Comparison of ENCODE assay signal across 24 cellular contexts in the genomic region with DNA sequence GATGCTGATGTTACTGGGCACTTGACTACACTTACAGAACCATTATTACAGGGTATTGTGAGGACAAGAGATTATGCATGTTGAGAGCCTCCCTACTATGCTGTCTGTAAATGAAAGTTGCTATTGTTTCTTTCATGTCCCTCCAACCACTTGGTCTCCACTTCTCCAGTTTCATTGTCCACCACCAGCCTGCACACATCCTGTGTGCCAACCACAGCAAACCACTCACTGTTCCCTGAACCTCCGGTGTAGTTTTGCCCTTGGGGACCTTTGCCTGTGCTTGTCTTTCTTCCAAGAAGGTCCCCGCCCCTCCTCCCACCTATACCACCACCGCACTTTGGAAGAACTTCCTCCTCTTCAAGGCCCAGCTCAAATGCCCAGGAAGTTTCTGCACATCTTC. TPM values are rescaled to one million over a fixed set of nuclear protein-coding genes. Genes with fewer than 3 reads are reported as not detected.
A peak's percentile ranks its signal among the peaks of the same experiment; 100 is the strongest.
DNase-seq lines count a peak whose midpoint lies in the region; ATAC-seq and TF ChIP-seq lines count a peak whose summit lies in the region.
"Had no signal": no experiment of that assay in that cellular context is flagged by ENCODE, and none has a peak within 500 bp of the region (broad histone marks: within the 10 kb centered on the region; RNA-seq: fewer than 3 reads in every experiment).

No MANE protein-coding gene starts in this region.

- H3K4me3 ChIP-seq in mammary epithelial cell (replicated peaks in 1 of 3; ENCODE audit: insufficient read depth in 1 of 3, low read depth in 2 of 3, low read length in 3 of 3) (no peak overlapping the region), HAP-1 (no peak overlapping the region), Karpas-422 (ENCODE audit: low read length) (no peak overlapping the region)
- H3K4me3 ChIP-seq in CD8-positive, alpha-beta memory T cell (ENCODE audit: low read length), result no peak overlapping the region
- H3K4me3 ChIP-seq: Peyer's patch, right lobe of liver had no signal

- H3K27me3 ChIP-seq in mammary epithelial cell (ENCODE audit: insufficient read depth, low read length) (no peaks in the 10 kb centered on the region), HAP-1 (ENCODE audit: low read depth) (no peaks in the 10 kb centered on the region), Karpas-422 (ENCODE audit: low read length) (no peaks in the 10 kb centered on the region)
- no peaks in the 10 kb centered on the region for H3K27me3 ChIP-seq in CD8-positive, alpha-beta memory T cell (ENCODE audit: insufficient read depth, low read length, poor library complexity, severe bottlenecking)
- H3K27me3 ChIP-seq: Peyer's patch had no signal

- 0% methylated on average over 2 of the region's 3 CpGs for whole genome bisulfite sequencing in mammary epithelial cell (ENCODE audit: low coverage, missing lambda C conversion rate)

- H3K36me3 ChIP-seq in mammary epithelial cell (ENCODE audit: insufficient read depth, low read length) (no peaks in the 10 kb centered on the region), HAP-1 (replicated peaks) (no peaks in the 10 kb centered on the region), Karpas-422 (ENCODE audit: insufficient read depth, low read length) (no peaks in the 10 kb centered on the region)
- no peaks in the 10 kb centered on the region for H3K36me3 ChIP-seq in CD8-positive, alpha-beta memory T cell (ENCODE audit: insufficient read depth, low read length)
- H3K36me3 ChIP-seq: Peyer's patch, right lobe of liver had no signal

- H4K20me1 ChIP-seq in mammary epithelial cell (ENCODE audit: insufficient read depth, low read length), result no peaks in the 10 kb centered on the region
- no peaks in the 10 kb centered on the region for H4K20me1 ChIP-seq in Karpas-422 (ENCODE audit: insufficient read depth, low read depth, low read length)

- peak; percentile 16 to 38 for ATAC-seq in stimulated activated naive B cell treated with anti-CD40 and anti-IgM and Interleukin-4, amounts not matched to agents 10 μg/mL and 1 μg/mL and 100 μg/mL, for 72 hours (replicated peaks)
- no peak for ATAC-seq in HG02870 (IDR thresholded peaks at IDR 0.05; ENCODE audit: unreplicated experiment)
- ATAC-seq: effector memory CD8-positive, alpha-beta T cell; left ventricle myocardium superior; right lobe of liver had no signal

- H3K27me3 Mint-ChIP-seq in MCF 10A (ENCODE audit: insufficient read depth, unreplicated experiment), result no peaks in the 10 kb centered on the region
- no peaks in the 10 kb centered on the region for H3K27me3 Mint-ChIP-seq in stimulated activated naive B cell treated with anti-CD40 and anti-IgM and Interleukin-4, amounts not matched to agents 10 μg/mL and 1 μg/mL and 100 μg/mL, for 72 hours
- H3K27me3 Mint-ChIP-seq in CD8-positive, alpha-beta memory T cell, result peaks cover 0 to 1% of the 10 kb centered on the region in 2 donors
- H3K27me3 Mint-ChIP-seq: activated naive CD4-positive, alpha-beta T cell treated with anti-CD3 and anti-CD28 coated beads, Interleukin-2, amount 10 ng/mL, durations not matched to agents 7 days and 5 days; effector memory CD8-positive, alpha-beta T cell; stimulated activated naive CD8-positive, alpha-beta T cell treated with anti-CD3 and anti-CD28 coated beads, Interleukin-15, Interleukin-2, amounts not matched to agents 100 ng/mL and 50 ng/mL, for 24 hours had no signal

- dilution Hi-C loops in mammary epithelial cell (cut with HindIII; ENCODE audit: low sequenced_read_pairs), result no loop called here

- BruUV-seq in mammary epithelial cell (replicated peaks; lab: Mats Ljungman, UMichigan) (no TSS peak), MCF 10A (replicated peaks; lab: Mats Ljungman, UMichigan) (no TSS peak)

- intact Hi-C loops in mammary epithelial cell (cut with micrococcal nuclease), result no loop called here
- intact Hi-C loops in MCF 10A (cut with micrococcal nuclease), result no loop called here

- in situ Hi-C loops in mammary epithelial cell (cut with MboI; ENCODE audit: low sequenced_read_pairs in 2 of 2), result no loop called here
- in situ Hi-C loops in HAP-1 (cut with MboI; ENCODE audit: low sequenced_read_pairs), result no loop called here

- H3K4me3 Mint-ChIP-seq in MCF 10A (ENCODE audit: unreplicated experiment), result no peak overlapping the region
- no peak overlapping the region for H3K4me3 Mint-ChIP-seq in stimulated activated naive B cell treated with anti-CD40 and anti-IgM and Interleukin-4, amounts not matched to agents 10 μg/mL and 1 μg/mL and 100 μg/mL, for 72 hours
- no peak overlapping the region for H3K4me3 Mint-ChIP-seq in CD8-positive, alpha-beta memory T cell
- H3K4me3 Mint-ChIP-seq: activated naive CD4-positive, alpha-beta T cell treated with anti-CD3 and anti-CD28 coated beads, Interleukin-2, amount 10 ng/mL, durations not matched to agents 7 days and 5 days; activated T-cell treated with anti-CD3 and anti-CD28 coated beads, Interleukin-2, amount 50 U/mL, for 24 hours; effector memory CD8-positive, alpha-beta T cell; stimulated activated naive CD8-positive, alpha-beta T cell treated with anti-CD3 and anti-CD28 coated beads, Interleukin-15, Interleukin-2, amounts not matched to agents 100 ng/mL and 50 ng/mL, for 24 hours had no signal

- no peak overlapping the region for H3K9ac ChIP-seq in mammary epithelial cell (ENCODE audit: insufficient read depth, low read length)
- H3K9ac ChIP-seq in Karpas-422 (ENCODE audit: low read length), result no peak overlapping the region

- no peaks in the 10 kb centered on the region for H3K4me1 Mint-ChIP-seq in MCF 10A (ENCODE audit: insufficient read depth, unreplicated experiment)
- peaks cover 7 to 34% of the 10 kb centered on the region in 2 donors for H3K4me1 Mint-ChIP-seq in stimulated activated naive B cell treated with anti-CD40 and anti-IgM and Interleukin-4, amounts not matched to agents 10 μg/mL and 1 μg/mL and 100 μg/mL, for 72 hours
- H3K4me1 Mint-ChIP-seq in CD8-positive, alpha-beta memory T cell, result no peaks in the 10 kb centered on the region
- H3K4me1 Mint-ChIP-seq: activated naive CD4-positive, alpha-beta T cell treated with anti-CD3 and anti-CD28 coated beads, Interleukin-2, amount 10 ng/mL, durations not matched to agents 7 days and 5 days had no signal

- no peak overlapping the region for H3K27ac ChIP-seq in mammary epithelial cell (ENCODE audit: insufficient read depth, low read depth, low read length)
- H3K27ac ChIP-seq in Karpas-422 (ENCODE audit: low read length), result peak overlapping the region; percentile 95
- H3K27ac ChIP-seq in CD8-positive, alpha-beta memory T cell (ENCODE audit: low read depth, low read length), result no peak overlapping the region
- H3K27ac ChIP-seq: Peyer's patch, right lobe of liver, VCaP had no signal

- H3K4me2 ChIP-seq in mammary epithelial cell (ENCODE audit: insufficient read depth, low read depth, low read length), result peak overlapping the region; percentile 35
- H3K4me2 ChIP-seq in Karpas-422 (ENCODE audit: low read depth, low read length, poor library complexity, severe bottlenecking), result no peak overlapping the region

- H3K36me3 Mint-ChIP-seq in MCF 10A (ENCODE audit: insufficient read depth, unreplicated experiment), result no peaks in the 10 kb centered on the region
- H3K36me3 Mint-ChIP-seq in stimulated activated naive B cell treated with anti-CD40 and anti-IgM and Interleukin-4, amounts not matched to agents 10 μg/mL and 1 μg/mL and 100 μg/mL, for 72 hours, result no peaks in the 10 kb centered on the region
- no peaks in the 10 kb centered on the region for H3K36me3 Mint-ChIP-seq in CD8-positive, alpha-beta memory T cell
- H3K36me3 Mint-ChIP-seq: activated naive CD4-positive, alpha-beta T cell treated with anti-CD3 and anti-CD28 coated beads, Interleukin-2, amount 10 ng/mL, durations not matched to agents 7 days and 5 days had no signal

- POLR2A ChIA-PET in MCF 10A (lab: Yijun Ruan, JAX), result no interaction called here
- POLR2A ChIA-PET in CD8-positive, alpha-beta memory T cell (lab: Charles Lee), result no interaction called here

- H3K27ac Mint-ChIP-seq in MCF 10A (ENCODE audit: low read depth, unreplicated experiment), result no peak overlapping the region
- H3K27ac Mint-ChIP-seq in stimulated activated naive B cell treated with anti-CD40 and anti-IgM and Interleukin-4, amounts not matched to agents 10 μg/mL and 1 μg/mL and 100 μg/mL, for 72 hours, result no peak overlapping the region
- H3K27ac Mint-ChIP-seq in CD8-positive, alpha-beta memory T cell, result peak overlapping the region in 1 of 8 donors; percentile 21
- H3K27ac Mint-ChIP-seq: activated naive CD4-positive, alpha-beta T cell treated with anti-CD3 and anti-CD28 coated beads, Interleukin-2, amount 10 ng/mL, durations not matched to agents 7 days and 5 days; activated T-cell treated with anti-CD3 and anti-CD28 coated beads, Interleukin-2, amount 50 U/mL, for 24 hours; effector memory CD8-positive, alpha-beta T cell; stimulated activated naive CD8-positive, alpha-beta T cell treated with anti-CD3 and anti-CD28 coated beads, Interleukin-15, Interleukin-2, amounts not matched to agents 100 ng/mL and 50 ng/mL, for 24 hours had no signal

- no peaks in the 10 kb centered on the region for H3K9me2 ChIP-seq in Karpas-422 (replicated peaks; ENCODE audit: insufficient read depth, low read length)

- DNase-seq in mammary epithelial cell (peak; percentile 22), MCF 10A (ENCODE audit: unreplicated experiment) (no peak), HAP-1 (ENCODE audit: low spot score in 2 of 2) (peak; percentile 15 to 46), Karpas-422 (no peak), NOMO-1 treated with dmso at 0.1 percent for 144 hours (lab: John Stamatoyannopoulos, UW; ENCODE audit: unreplicated experiment) (no peak)
- no peak for DNase-seq in stimulated activated naive B cell treated with anti-CD40 and anti-IgM and Interleukin-4, amounts not matched to agents 10 μg/mL and 1 μg/mL and 100 μg/mL, for 72 hours
- DNase-seq in CD8-positive, alpha-beta memory T cell, result no peak
- DNase-seq: activated CD4-positive, alpha-beta T cell treated with anti-CD3 and anti-CD28 coated beads, Interleukin-2, amount 50 U/mL, for 4 hours; activated naive CD4-positive, alpha-beta T cell treated with anti-CD3 and anti-CD28 coated beads, Interleukin-2, amount 10 ng/mL, durations not matched to agents 7 days and 5 days; activated T-cell treated with anti-CD3 and anti-CD28 coated beads, Interleukin-2, amount 50 U/mL, for 24 hours; C1 segment of cervical spinal cord; DMS53; effector memory CD8-positive, alpha-beta T cell; glutamatergic neuron; KG1; left ventricle myocardium superior; NCI-H1105; NCI-H82; right lobe of liver; trophoblast cell had no signal

- H3K9me3 Mint-ChIP-seq in MCF 10A (ENCODE audit: unreplicated experiment), result no peaks in the 10 kb centered on the region
- no peaks in the 10 kb centered on the region for H3K9me3 Mint-ChIP-seq in stimulated activated naive B cell treated with anti-CD40 and anti-IgM and Interleukin-4, amounts not matched to agents 10 μg/mL and 1 μg/mL and 100 μg/mL, for 72 hours
- H3K9me3 Mint-ChIP-seq in CD8-positive, alpha-beta memory T cell, result no peaks in the 10 kb centered on the region
- H3K9me3 Mint-ChIP-seq: activated naive CD4-positive, alpha-beta T cell treated with anti-CD3 and anti-CD28 coated beads, Interleukin-2, amount 10 ng/mL, durations not matched to agents 7 days and 5 days; activated T-cell treated with anti-CD3 and anti-CD28 coated beads, Interleukin-2, amount 50 U/mL, for 24 hours; effector memory CD8-positive, alpha-beta T cell; stimulated activated naive CD8-positive, alpha-beta T cell treated with anti-CD3 and anti-CD28 coated beads, Interleukin-15, Interleukin-2, amounts not matched to agents 100 ng/mL and 50 ng/mL, for 24 hours had no signal

- H2AFZ ChIP-seq in mammary epithelial cell (ENCODE audit: low read depth, low read length) (peak overlapping the region; percentile 12), Karpas-422 (ENCODE audit: low read length) (no peak overlapping the region)

- H3K4me1 ChIP-seq in mammary epithelial cell (ENCODE audit: insufficient read depth, low read length) (peaks cover 5% of the 10 kb centered on the region), HAP-1 (peaks cover 11% of the 10 kb centered on the region), Karpas-422 (ENCODE audit: low read length) (peaks cover 53% of the 10 kb centered on the region)
- H3K4me1 ChIP-seq in CD8-positive, alpha-beta memory T cell (ENCODE audit: insufficient read depth, low read length), result no peaks in the 10 kb centered on the region
- H3K4me1 ChIP-seq: Peyer's patch, right lobe of liver had no signal

- TF ChIP-seq CTCF in mammary epithelial cell (conservative IDR thresholded peaks at IDR 0.05 in 1 of 2, IDR thresholded peaks at IDR 0.05 in 1 of 2; ENCODE audit: extremely low read depth in 1 of 2, insufficient read depth in 1 of 2, low read depth in 1 of 2, low read length in 2 of 2), result no peak
- no peak for TF ChIP-seq CTCF in MCF 10A (IDR thresholded peaks at IDR 0.05; ENCODE audit: unreplicated experiment)

- peaks cover 3% of the 10 kb centered on the region for H3K9me3 ChIP-seq in mammary epithelial cell (replicated peaks; ENCODE audit: insufficient read depth, low read length)
- no peaks in the 10 kb centered on the region for H3K9me3 ChIP-seq in HAP-1
- H3K9me3 ChIP-seq in Karpas-422 (ENCODE audit: low read length), result no peaks in the 10 kb centered on the region
- H3K9me3 ChIP-seq in CD8-positive, alpha-beta memory T cell (ENCODE audit: low read length), result no peaks in the 10 kb centered on the region
- H3K9me3 ChIP-seq: Peyer's patch, right lobe of liver had no signal

- no peaks in the 10 kb centered on the region for H3K79me2 ChIP-seq in mammary epithelial cell (ENCODE audit: insufficient read depth, low read length)
- no peaks in the 10 kb centered on the region for H3K79me2 ChIP-seq in Karpas-422 (ENCODE audit: low read length)

- CTCF ChIA-PET in mammary epithelial cell (lab: Charles Lee; ENCODE audit: low non-redundant PET) (no interaction called here), MCF 10A (lab: Yijun Ruan, JAX) (no interaction called here)
- CTCF ChIA-PET in CD8-positive, alpha-beta memory T cell (lab: Charles Lee), result no interaction called here

RNA-seq across cellular contexts. Expression of a gene that starts 43.1 kb away (rescaled TPM):
- total RNA-seq in mammary epithelial cell (10 to 100 TPM in 1 of 2 donors, 1 to 10 TPM in 1; 1.8 to 22.3 TPM), MCF 10A (2022) (0.19 and 0.42 TPM in 2 replicates)
- 0.14 TPM for polyA plus RNA-seq in mammary epithelial cell
- polyA minus RNA-seq in mammary epithelial cell, result not detected
- 80.7 and 231 TPM in 2 replicates for total RNA-seq in Karpas-422 (2014; rRNA removed; shearing (Covaris generic); ENCODE audit: low replicate concordance)
- total RNA-seq in CD8-positive, alpha-beta memory T cell, result under 1 TPM; 0.27 to 0.33 TPM
- not detected for polyA plus RNA-seq in CD8-positive, alpha-beta memory T cell

Comparison
In these comparisons a context has a peak if more than half of its experiments do, and no peak if none do; other contexts are left out.
1. DNase-seq: peak in mammary epithelial cell (single experiment) and HAP-1 (2 of 2); none in MCF 10A (single experiment), Karpas-422 (single experiment), stimulated activated naive B cell treated with anti-CD40 and anti-IgM and Interleukin-4, amounts not matched to agents 10 μg/mL and 1 μg/mL and 100 μg/mL, for 72 hours (single experiment), NOMO-1 treated with dmso at 0.1 percent for 144 hours (single experiment) and CD8-positive, alpha-beta memory T cell (0 of 5).